Comparison of ENCODE assay signal across 11 cellular contexts in the genomic region with DNA sequence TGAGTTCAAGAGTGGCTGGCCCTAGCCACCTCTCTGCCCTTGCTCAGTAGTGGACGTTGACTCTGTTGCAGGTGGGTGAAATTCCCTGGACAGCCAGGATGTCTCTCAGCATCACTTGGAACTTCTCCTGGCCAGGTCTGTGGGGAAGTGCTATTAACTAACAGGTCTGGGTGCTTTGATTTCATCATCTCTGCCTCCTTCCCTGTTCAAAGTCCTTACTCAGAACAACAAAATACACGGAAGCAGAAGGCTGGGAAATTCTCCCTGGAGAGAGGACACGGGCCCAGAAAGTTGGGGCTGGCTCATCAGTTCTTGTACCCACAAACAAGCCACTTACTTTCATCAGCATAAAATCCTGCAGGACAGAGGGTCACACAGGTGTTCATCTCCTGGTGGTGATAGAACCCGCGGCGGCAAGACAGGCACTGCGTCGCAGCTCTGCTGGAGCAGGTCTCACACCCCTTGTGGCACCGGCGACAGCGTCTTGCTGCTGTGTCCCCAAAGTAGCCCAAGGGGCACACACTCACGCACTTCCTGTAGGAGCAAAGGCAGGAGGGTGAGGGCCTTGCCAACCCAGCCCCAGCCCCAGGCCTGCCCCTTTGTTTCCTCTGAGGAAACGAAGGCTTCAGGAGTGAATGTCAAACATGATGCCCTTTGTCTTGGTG.
"Had no signal": no experiment of that assay in that cellular context is flagged by ENCODE, and none has a peak within 500 bp of the region (broad histone marks: within the 10 kb centered on the region; RNA-seq: fewer than 3 reads in every experiment).

No MANE protein-coding gene starts in this region.

- H3K36me3 ChIP-seq: neural progenitor cell, right atrium auricular region had no signal

- H3K9me3 ChIP-seq: left ventricle myocardium inferior, right atrium auricular region had no signal

- H3K4me1 ChIP-seq: left ventricle myocardium inferior, neural progenitor cell, parathyroid adenoma, right atrium auricular region had no signal

- H3K27me3 ChIP-seq: right atrium auricular region had no signal

- H3K4me3 ChIP-seq: left ventricle myocardium inferior, neural progenitor cell, right atrium auricular region had no signal

- H3K27ac ChIP-seq: left ventricle myocardium inferior, neural progenitor cell, parathyroid adenoma, right atrium auricular region had no signal

- DNase-seq: activated CD4-positive, alpha-beta T cell treated with anti-CD3 and anti-CD28 coated beads, Interleukin-2, amount 50 U/mL, for 1 hour; activated effector memory CD4-positive, alpha-beta T cell treated with Interleukin-2 at 50 U/mL for 16 hours; effector memory CD4-positive, alpha-beta T cell; erythroblast; glutamatergic neuron; left ventricle myocardium inferior; stimulated activated CD4-positive, alpha-beta T cell treated with anti-CD3 and anti-CD28 coated beads, Interleukin-2, amount 100 ng/mL, for 24 hours; stimulated activated naive CD4-positive, alpha-beta T cell had no signal
